Comparison of ENCODE assay signal across 1 cellular context in the genomic region with DNA sequence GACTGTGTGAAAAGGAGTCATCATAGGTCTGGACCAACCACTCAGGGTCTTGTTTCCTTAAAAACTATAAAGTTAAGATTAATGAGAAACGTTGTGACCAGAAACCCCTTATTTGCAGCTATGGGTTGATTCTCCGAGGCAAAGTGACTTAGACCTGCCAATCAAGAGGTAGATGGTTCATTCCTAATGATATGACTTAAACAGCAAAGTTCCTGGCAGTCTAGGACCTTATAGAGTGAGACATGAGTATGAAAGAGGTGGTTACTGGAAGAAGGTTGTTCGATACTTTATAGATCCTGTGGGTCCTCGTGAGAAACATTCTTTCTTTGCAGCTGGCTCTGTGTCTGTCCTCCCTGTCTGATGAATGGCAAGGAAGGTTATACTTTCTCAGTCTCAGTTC.
TF ChIP-seq lines count a peak whose summit lies in the region.

No MANE protein-coding gene starts in this region.

TF ChIP-seq in endothelial cell of umbilical vein, 7 proteins besides CTCF, POLR2A, EP300 and RAD21:
- TF ChIP-seq GATA2 (IDR thresholded peaks at IDR 0.05; ENCODE audit: insufficient read depth, insufficient read length, low read depth, low read length) (no peak), EZH2 (IDR thresholded peaks at IDR 0.05; ENCODE audit: borderline replicate concordance, low read depth, low read length, severe bottlenecking) (no peak), JUN (IDR thresholded peaks at IDR 0.05; ENCODE audit: borderline replicate concordance, insufficient read depth, insufficient read length, low read depth) (no peak), POLR2AphosphoS5 (IDR thresholded peaks at IDR 0.05; ENCODE audit: insufficient read depth, low read depth, low read length) (no peak), FOS (IDR thresholded peaks at IDR 0.05; ENCODE audit: borderline replicate concordance, insufficient read depth, low read length) (no peak), MYC (IDR thresholded peaks at IDR 0.05; ENCODE audit: low read depth, low read length) (no peak)
- TF ChIP-seq, protein P1, sequence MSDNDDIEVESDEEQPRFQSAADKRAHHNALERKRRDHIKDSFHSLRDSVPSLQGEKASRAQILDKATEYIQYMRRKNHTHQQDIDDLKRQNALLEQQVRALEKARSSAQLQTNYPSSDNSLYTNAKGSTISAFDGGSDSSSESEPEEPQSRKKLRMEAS (IDR thresholded peaks at IDR 0.05; ENCODE audit: insufficient read depth, insufficient read length): no peak
TF ChIP-seq in endothelial cell of umbilical vein: peak in this region for 0.
